ENCODE assay signal across 9 cellular contexts in the genomic region with DNA sequence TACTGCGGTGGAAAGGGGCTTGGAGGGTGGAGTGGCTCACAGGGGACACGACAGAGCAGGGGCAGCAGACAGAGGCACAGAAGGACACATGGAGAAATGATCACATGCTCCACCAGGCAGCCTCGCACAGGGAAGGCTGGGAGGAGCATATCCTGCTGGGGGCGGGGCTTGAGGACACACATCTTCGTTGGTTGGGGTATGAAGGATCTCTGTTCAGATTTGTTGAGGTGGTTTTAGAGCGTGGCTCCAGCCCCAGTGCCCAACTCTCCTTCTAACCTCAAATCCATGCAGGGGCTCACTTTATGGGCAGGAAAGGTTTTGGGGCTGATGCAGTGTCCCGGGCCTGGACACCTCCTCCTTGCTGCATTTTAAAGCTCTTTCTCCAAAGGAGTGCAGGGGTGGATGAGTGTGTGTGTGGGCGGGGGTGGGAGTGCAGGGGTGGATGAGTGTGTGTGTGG. TPM values are rescaled to one million over a fixed set of nuclear protein-coding genes. Genes with fewer than 3 reads are reported as not detected.
A peak's percentile ranks its signal among the peaks of the same experiment; 100 is the strongest.
DNase-seq lines count a peak whose midpoint lies in the region; ATAC-seq and TF ChIP-seq lines count a peak whose summit lies in the region.
"Had no signal": no experiment of that assay in that cellular context is flagged by ENCODE, and none has a peak within 500 bp of the region (broad histone marks: within the 10 kb centered on the region; RNA-seq: fewer than 3 reads in every experiment).

No MANE protein-coding gene starts in this region.

- CTCF ChIA-PET in AG04449 (lab: Yijun Ruan, JAX) = interaction anchor here (1.2 to 17.9 kb wide), 12 partner anchors 7 to 104 kb away, joined by 3 to 316 read pairs (median 44); a partner anchor contains a TSS

- H3K27ac Mint-ChIP-seq in naive thymus-derived CD8-positive, alpha-beta T cell = peak overlapping the region in 6 of 10 donors; percentile 6 to 89 (median 46)

- peaks cover 0 to 7% of the 10 kb centered on the region in 2 donors for H3K27me3 ChIP-seq in stomach smooth muscle (ENCODE audit: control insufficient read depth in 1 of 2, insufficient read depth in 2 of 2, low read length in 2 of 2)

- peak overlapping the region; percentile 24 for H3K27ac ChIP-seq in stomach smooth muscle (ENCODE audit: low read length)
- H3K27ac ChIP-seq: epithelial cell of prostate had no signal

- TF ChIP-seq CTCF in AG04449 (IDR thresholded peaks at IDR 0.05; ENCODE audit: insufficient read depth, low read length, missing control alignments) = no peak

- no peak for ATAC-seq in naive thymus-derived CD8-positive, alpha-beta T cell
- ATAC-seq in HG03439 (IDR thresholded peaks at IDR 0.05; ENCODE audit: unreplicated experiment) = no peak

- peaks cover 0 to 4% (median 0%) of the 10 kb centered on the region in 3 donors for H3K36me3 Mint-ChIP-seq in naive thymus-derived CD8-positive, alpha-beta T cell

- peaks cover 8 to 12% of the 10 kb centered on the region in 2 donors for H3K36me3 ChIP-seq in stomach smooth muscle (ENCODE audit: control insufficient read depth in 2 of 2, insufficient read depth in 2 of 2, low read length in 2 of 2)

- POLR2A ChIA-PET in AG04449 (lab: Yijun Ruan, JAX) = interaction anchor here (0.7 to 4.6 kb wide), 9 partner anchors 13 to 103 kb away, joined by 3 to 25 read pairs (median 14); a partner anchor contains a TSS
- POLR2A ChIA-PET in naive thymus-derived CD8-positive, alpha-beta T cell (lab: Charles Lee) = interaction anchor here (1.0 to 4.1 kb wide), 3 partner anchors 19 to 74 kb away, joined by 4 to 21 read pairs (median 5); a partner anchor contains a TSS

- H3K9ac ChIP-seq in stomach smooth muscle (ENCODE audit: low read length in 2 of 2) = peak overlapping the region; percentile 13 to 62

- peaks cover 15 to 60% (median 46%) of the 10 kb centered on the region in 5 donors for H3K27me3 Mint-ChIP-seq in naive thymus-derived CD8-positive, alpha-beta T cell

- H3K4me1 ChIP-seq in stomach smooth muscle (ENCODE audit: control insufficient read depth, insufficient read depth, low read length) = peaks cover 38% of the 10 kb centered on the region

- peak overlapping the region; percentile 25 to 92 (median 68) for H3K4me3 Mint-ChIP-seq in naive thymus-derived CD8-positive, alpha-beta T cell

- H3K9me3 Mint-ChIP-seq in naive thymus-derived CD8-positive, alpha-beta T cell = no peaks in the 10 kb centered on the region

- DNase-seq in AG04449 (ENCODE audit: low read depth, low spot score) (no peak), HCEC 1CT (peak; percentile 79), NCI-H526 (lab: John Stamatoyannopoulos, UW) (peak; percentile 71 to 94), activated T-cell treated with anti-CD3 and anti-CD28 coated beads for 48 hours (ENCODE audit: low read depth) (peak; percentile 45), fibroblast of gingiva (ENCODE audit: low read depth) (peak; percentile 73)
- DNase-seq in naive thymus-derived CD8-positive, alpha-beta T cell = peak in 3 of 10 donors; percentile 24 to 67 (median 34)

- no peaks in the 10 kb centered on the region for H3K9me3 ChIP-seq in stomach smooth muscle (ENCODE audit: control insufficient read depth in 2 of 2, low read length in 2 of 2)

- peaks cover 15 to 36% (median 19%) of the 10 kb centered on the region in 4 donors for H3K4me1 Mint-ChIP-seq in naive thymus-derived CD8-positive, alpha-beta T cell

- H3K4me3 ChIP-seq in AG04449 (ENCODE audit: low read depth, low read length) = peak overlapping the region; percentile 46
- peak overlapping the region in 1 of 2 donors; percentile 55 for H3K4me3 ChIP-seq in stomach smooth muscle (ENCODE audit: low read length in 2 of 2)

RNA-seq across cellular contexts. Expression of a gene that starts 0.7 kb away (rescaled TPM):
- total RNA-seq in naive thymus-derived CD8-positive, alpha-beta T cell = 1 to 10 TPM; 8.6 to 9.7 TPM
- polyA plus RNA-seq in naive thymus-derived CD8-positive, alpha-beta T cell = under 1 TPM; 0.42 to 0.73 (median 0.67) TPM

RNA-seq across cellular contexts. Expression of a gene that starts 5.8 kb away (rescaled TPM):
- total RNA-seq in naive thymus-derived CD8-positive, alpha-beta T cell = not detected
- not detected for polyA plus RNA-seq in naive thymus-derived CD8-positive, alpha-beta T cell

RNA-seq across cellular contexts. Expression of a gene that starts 13.3 kb away (rescaled TPM):
- total RNA-seq in naive thymus-derived CD8-positive, alpha-beta T cell = 1 to 10 TPM; 3.8 to 5.6 TPM
- not detected for polyA plus RNA-seq in naive thymus-derived CD8-positive, alpha-beta T cell

RNA-seq across cellular contexts. Expression of a gene that starts 23.6 kb away (rescaled TPM):
- 1 to 10 TPM; 2.6 to 2.7 TPM for total RNA-seq in naive thymus-derived CD8-positive, alpha-beta T cell
- 1 to 10 TPM in 1 of 3 donors, under 1 TPM in 1, not detected in 1; 0.50 to 1.4 TPM for polyA plus RNA-seq in naive thymus-derived CD8-positive, alpha-beta T cell

RNA-seq across cellular contexts. Expression of a gene that starts 24.5 kb away (rescaled TPM):
- 10 to 100 TPM; 72.7 to 78.9 TPM for total RNA-seq in naive thymus-derived CD8-positive, alpha-beta T cell
- polyA plus RNA-seq in naive thymus-derived CD8-positive, alpha-beta T cell = 10 to 100 TPM; 55.3 to 69.2 (median 56.7) TPM
